ENCODE assay signal across 15 cellular contexts in the genomic region with DNA sequence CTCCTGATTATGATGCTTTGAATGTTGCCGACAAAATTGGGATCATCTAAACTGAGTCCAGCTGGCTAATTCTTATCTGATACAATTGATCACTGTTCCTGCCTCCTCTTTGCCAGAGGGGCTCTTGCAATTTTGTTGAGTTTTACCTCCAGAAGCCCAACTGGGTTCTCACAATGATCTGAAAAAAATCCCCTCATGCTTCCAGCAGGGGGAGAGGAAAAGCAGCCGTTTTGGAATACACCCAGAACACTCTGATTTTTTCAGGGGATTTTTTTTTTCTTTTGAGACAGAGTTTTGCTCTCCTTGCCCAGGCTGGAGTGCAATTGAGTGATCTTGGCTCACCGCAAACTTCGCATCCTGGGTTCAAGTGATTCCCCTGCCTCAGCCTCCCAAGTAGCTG. TPM values are rescaled to one million over a fixed set of nuclear protein-coding genes. Genes with fewer than 3 reads are reported as not detected.
A peak's percentile ranks its signal among the peaks of the same experiment; 100 is the strongest.
DNase-seq lines count a peak whose midpoint lies in the region; ATAC-seq and TF ChIP-seq lines count a peak whose summit lies in the region.
"Had no signal": no experiment of that assay in that cellular context is flagged by ENCODE, and none has a peak within 500 bp of the region (broad histone marks: within the 10 kb centered on the region; RNA-seq: fewer than 3 reads in every experiment).

No MANE protein-coding gene starts in this region.

- H3K27me3 ChIP-seq in cardiac muscle cell (no peaks in the 10 kb centered on the region), thoracic aorta (replicated peaks; ENCODE audit: insufficient read depth) (no peaks in the 10 kb centered on the region)
- H3K27me3 ChIP-seq: esophagus squamous epithelium, uterus had no signal

- in situ Hi-C loops in SK-MEL-5 (cut with HindIII; ENCODE audit: low pct_unique_long_range_greater_than_20kb, low sequenced_read_pairs): no loop called here

- DNase-seq in cardiac muscle cell (ENCODE audit: low read depth in 1 of 2, low spot score in 1 of 2) (peak in 1 of 2 donors; percentile 49), Right ventricle myocardium superior (no peak), SK-MEL-5 (ENCODE audit: low read depth, low spot score) (peak; percentile 38), fibroblast of mammary gland (ENCODE audit: low read depth) (no peak), thoracic aorta (ENCODE audit: low spot score) (no peak), NOMO-1 treated with dmso at 0.1 percent for 144 hours (lab: John Stamatoyannopoulos, UW; ENCODE audit: unreplicated experiment) (no peak), superior temporal gyrus (ENCODE audit: extremely low spot score) (no peak), D341Med (ENCODE audit: low spot score) (no peak)
- DNase-seq: activated CD4-positive, alpha-beta T cell treated with anti-CD3 and anti-CD28 coated beads for 48 hours; activated T-cell treated with anti-CD3 and anti-CD28 coated beads, Interleukin-2, amount 50 U/mL, for 72 hours; esophagus squamous epithelium; naive B cell; NCI-H1417; SW 1271; uterus had no signal

- no peak overlapping the region for H3K4me3 ChIP-seq in cardiac muscle cell
- H3K4me3 ChIP-seq in fibroblast of mammary gland (ENCODE audit: control insufficient read depth, low read depth, low read length): no peak overlapping the region
- H3K4me3 ChIP-seq in thoracic aorta: no peak overlapping the region
- H3K4me3 ChIP-seq: esophagus squamous epithelium, uterus had no signal

- H3K36me3 ChIP-seq in cardiac muscle cell (no peaks in the 10 kb centered on the region), thoracic aorta (no peaks in the 10 kb centered on the region)
- H3K36me3 ChIP-seq: esophagus squamous epithelium, uterus had no signal

- H3K9me3 ChIP-seq in cardiac muscle cell (ENCODE audit: low read depth): no peaks in the 10 kb centered on the region
- no peaks in the 10 kb centered on the region for H3K9me3 ChIP-seq in thoracic aorta
- H3K9me3 ChIP-seq: esophagus squamous epithelium, uterus had no signal

- ATAC-seq in Right ventricle myocardium superior (ENCODE audit: poor library complexity) (no peak), thoracic aorta (ENCODE audit: insufficient number of reproducible peaks, low FRiP score, low read depth) (no peak)
- ATAC-seq: activated T-cell treated with anti-CD3 and anti-CD28 coated beads, Interleukin-2, amount 50 U/mL, for 72 hours had no signal

- no peaks in the 10 kb centered on the region for H3K4me1 ChIP-seq in cardiac muscle cell (ENCODE audit: low read depth)
- H3K4me1 ChIP-seq in thoracic aorta (ENCODE audit: control insufficient read depth in 1 of 2, low read depth in 2 of 2): no peaks in the 10 kb centered on the region
- H3K4me1 ChIP-seq: uterus had no signal

- H3K27ac ChIP-seq in cardiac muscle cell: no peak overlapping the region
- no peak overlapping the region for H3K27ac ChIP-seq in thoracic aorta
- H3K27ac ChIP-seq: esophagus squamous epithelium, uterus had no signal

- TF ChIP-seq CTCF in cardiac muscle cell (IDR thresholded peaks at IDR 0.05; ENCODE audit: low read depth, low read length) (peak; percentile 52), fibroblast of mammary gland (conservative IDR thresholded peaks at IDR 0.05; ENCODE audit: control insufficient read depth, insufficient read depth, low read depth, low read length) (peak; percentile 41), thoracic aorta (IDR thresholded peaks at IDR 0.05) (peak; percentile 30)

- intact Hi-C loops in Right ventricle myocardium superior (cut with DNase I): no loop called here

RNA-seq across cellular contexts. Expression of a gene that starts 13.9 kb away (rescaled TPM):
- 59.5 and 81.0 TPM in 2 replicates for total RNA-seq in cardiac muscle cell
- polyA plus RNA-seq in cardiac muscle cell: 70.3 and 72.5 TPM in 2 replicates
- total RNA-seq in Right ventricle myocardium superior: 114 TPM
- 20.0 and 30.3 TPM in 2 replicates for total RNA-seq in SK-MEL-5 (2014; rRNA removed; shearing (Covaris generic))
- 45.1 and 50.0 TPM in 2 replicates for polyA plus RNA-seq in SK-MEL-5 (2015; cell fraction: cytosol; rRNA removed)
- 17.6 and 18.7 TPM in 2 replicates for polyA plus RNA-seq in SK-MEL-5 (2015; cell fraction: nucleus; rRNA removed)
- total RNA-seq in thoracic aorta: 100 to 1,000 TPM; 144 to 174 TPM

RNA-seq across cellular contexts. Expression of a gene that starts 47.2 kb away (rescaled TPM):
- 3,076 and 4,542 TPM in 2 replicates for total RNA-seq in cardiac muscle cell
- polyA plus RNA-seq in cardiac muscle cell: 4,459 and 4,945 TPM in 2 replicates
- 136 TPM for total RNA-seq in Right ventricle myocardium superior
- 2,649 and 2,664 TPM in 2 replicates for total RNA-seq in SK-MEL-5 (2014; rRNA removed; shearing (Covaris generic))
- polyA plus RNA-seq in SK-MEL-5 (2015; cell fraction: cytosol; rRNA removed): 1,654 and 1,719 TPM in 2 replicates
- polyA plus RNA-seq in SK-MEL-5 (2015; cell fraction: nucleus; rRNA removed): 712 and 723 TPM in 2 replicates
- total RNA-seq in thoracic aorta: 100 to 1,000 TPM; 570 to 767 TPM
